In the genomic region with DNA sequence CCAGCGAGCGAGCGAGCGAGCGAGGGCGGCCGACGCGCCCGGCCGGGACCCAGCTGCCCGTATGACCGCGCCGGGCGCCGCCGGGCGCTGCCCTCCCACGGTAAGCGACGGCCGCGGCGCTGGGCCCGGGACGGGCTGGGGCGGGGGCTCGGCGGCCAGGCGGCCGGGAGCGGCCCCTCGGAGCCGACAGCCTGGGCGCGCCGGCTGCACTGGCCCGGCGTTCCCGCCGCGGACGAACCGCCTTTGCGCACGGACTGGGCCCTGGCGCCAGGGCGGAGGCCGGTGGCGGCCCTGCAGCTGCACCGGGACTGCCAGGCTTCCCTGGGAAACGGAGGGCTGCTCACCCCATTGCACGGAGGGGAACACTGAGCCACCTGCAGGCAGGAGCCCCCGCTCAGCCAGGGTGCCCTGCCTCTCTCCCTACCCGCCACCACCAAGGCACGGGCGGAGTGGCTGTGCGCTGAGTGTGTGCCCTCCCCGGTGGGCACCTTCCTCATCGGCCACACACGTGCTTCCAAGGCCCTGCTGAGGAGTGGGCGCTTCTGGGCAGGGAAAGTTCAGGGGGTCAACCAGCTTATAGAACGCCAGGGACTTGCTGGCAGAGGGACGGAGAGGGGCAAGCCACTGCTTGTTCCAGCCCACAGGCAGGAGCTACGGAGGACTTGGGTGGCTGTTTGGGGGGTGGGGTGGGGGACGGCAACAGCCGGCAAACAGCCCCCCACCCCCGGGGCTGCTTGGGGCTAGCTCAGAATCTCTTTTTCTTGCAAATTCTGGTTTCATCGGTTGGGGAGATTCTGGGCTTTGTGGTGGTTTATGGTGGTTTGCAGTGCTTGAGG, we compare ENCODE assay signal across 1 cellular context.
TF ChIP-seq lines count a peak whose summit lies in the region.

No MANE protein-coding gene starts in this region.

TF ChIP-seq in A549, 52 proteins besides CTCF, POLR2A, EP300 and RAD21 (continued from another document):
- TF ChIP-seq, protein P1, sequence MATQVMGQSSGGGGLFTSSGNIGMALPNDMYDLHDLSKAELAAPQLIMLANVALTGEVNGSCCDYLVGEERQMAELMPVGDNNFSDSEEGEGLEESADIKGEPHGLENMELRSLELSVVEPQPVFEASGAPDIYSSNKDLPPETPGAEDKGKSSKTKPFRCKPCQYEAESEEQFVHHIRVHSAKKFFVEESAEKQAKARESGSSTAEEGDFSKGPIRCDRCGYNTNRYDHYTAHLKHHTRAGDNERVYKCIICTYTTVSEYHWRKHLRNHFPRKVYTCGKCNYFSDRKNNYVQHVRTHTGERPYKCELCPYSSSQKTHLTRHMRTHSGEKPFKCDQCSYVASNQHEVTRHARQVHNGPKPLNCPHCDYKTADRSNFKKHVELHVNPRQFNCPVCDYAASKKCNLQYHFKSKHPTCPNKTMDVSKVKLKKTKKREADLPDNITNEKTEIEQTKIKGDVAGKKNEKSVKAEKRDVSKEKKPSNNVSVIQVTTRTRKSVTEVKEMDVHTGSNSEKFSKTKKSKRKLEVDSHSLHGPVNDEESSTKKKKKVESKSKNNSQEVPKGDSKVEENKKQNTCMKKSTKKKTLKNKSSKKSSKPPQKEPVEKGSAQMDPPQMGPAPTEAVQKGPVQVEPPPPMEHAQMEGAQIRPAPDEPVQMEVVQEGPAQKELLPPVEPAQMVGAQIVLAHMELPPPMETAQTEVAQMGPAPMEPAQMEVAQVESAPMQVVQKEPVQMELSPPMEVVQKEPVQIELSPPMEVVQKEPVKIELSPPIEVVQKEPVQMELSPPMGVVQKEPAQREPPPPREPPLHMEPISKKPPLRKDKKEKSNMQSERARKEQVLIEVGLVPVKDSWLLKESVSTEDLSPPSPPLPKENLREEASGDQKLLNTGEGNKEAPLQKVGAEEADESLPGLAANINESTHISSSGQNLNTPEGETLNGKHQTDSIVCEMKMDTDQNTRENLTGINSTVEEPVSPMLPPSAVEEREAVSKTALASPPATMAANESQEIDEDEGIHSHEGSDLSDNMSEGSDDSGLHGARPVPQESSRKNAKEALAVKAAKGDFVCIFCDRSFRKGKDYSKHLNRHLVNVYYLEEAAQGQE (IDR thresholded peaks at IDR 0.05): no peak
- TF ChIP-seq FOSB (CRISPR knock-in tag; IDR thresholded peaks at IDR 0.05) (no peak), KDM5A (IDR thresholded peaks at IDR 0.05) (no peak)
TF ChIP-seq in A549: peak in this region for 3.
